22 cellular contexts compared by ENCODE assay signal in genomic region chr16:48064971-48065370, GRCh38.
"Had no signal": no experiment of that assay in that cellular context is flagged by ENCODE, and none has a peak within 500 bp of the region (broad histone marks: within the 10 kb centered on the region; RNA-seq: fewer than 3 reads in every experiment).

No MANE protein-coding gene starts in this region.

- H3K9me3 ChIP-seq: gastrocnemius medialis, mucosa of descending colon, pancreas, right lobe of liver, stomach, suprapubic skin, tibial nerve had no signal

- H3K27ac ChIP-seq: gastrocnemius medialis, pancreas, right lobe of liver, stomach, suprapubic skin, tibial nerve had no signal

- H3K4me3 Mint-ChIP-seq: activated CD4-positive, alpha-beta memory T cell treated with anti-CD3 and anti-CD28 coated beads, Interleukin-2, amount 10 ng/mL, durations not matched to agents 7 days and 5 days; activated CD4-positive, alpha-beta T cell treated with anti-CD3 and anti-CD28 coated beads, Interleukin-2, amount 10 ng/mL, durations not matched to agents 24 days and 14 days; activated naive CD4-positive, alpha-beta T cell treated with anti-CD3 and anti-CD28 coated beads for 36 hours; activated naive CD8-positive, alpha-beta T cell treated with anti-CD3 and anti-CD28 coated beads, Interleukin-2, amount 10 ng/mL, durations not matched to agents 7 days and 5 days; activated T-cell treated with anti-CD3 and anti-CD28 coated beads, Interleukin-2, amount 50 U/mL, for 72 hours; memory B cell; nephron progenitor cell; stimulated activated memory B cell treated with anti-CD40 and anti-IgM and Interleukin-4, amounts not matched to agents 10 μg/mL and 1 μg/mL and 100 μg/mL, for 72 hours; T-helper 1 cell treated with Interleukin-12 subunit alpha and Interleukin-12 subunit beta and Interleukin-4 antibody, amounts not matched to agents 30 μg/mL and 1 μg/mL, for 36 hours had no signal

- DNase-seq: activated CD4-positive, alpha-beta memory T cell treated with anti-CD3 and anti-CD28 coated beads, Interleukin-2, amount 10 ng/mL, durations not matched to agents 7 days and 5 days; activated CD4-positive, alpha-beta T cell treated with anti-CD3 and anti-CD28 coated beads, Interleukin-2, amount 10 ng/mL, durations not matched to agents 24 days and 14 days; activated effector memory CD4-positive, alpha-beta T cell treated with Interleukin-2 at 50 U/mL for 16 hours; activated naive CD4-positive, alpha-beta T cell treated with anti-CD3 and anti-CD28 coated beads for 36 hours; activated naive CD8-positive, alpha-beta T cell treated with anti-CD3 and anti-CD28 coated beads, Interleukin-2, amount 10 ng/mL, durations not matched to agents 7 days and 5 days; activated T-cell treated with anti-CD3 and anti-CD28 coated beads, Interleukin-2, amount 50 U/mL, for 72 hours; amygdala; gastrocnemius medialis; head of caudate nucleus; hypothalamus; mucosa of descending colon; nephron progenitor cell; pancreas; right lobe of liver; small intestine; stimulated activated CD4-positive, alpha-beta T cell treated with anti-CD3 and anti-CD28 coated beads, Interleukin-2, amount 100 ng/mL, for 24 hours; stomach had no signal

- H3K4me3 ChIP-seq: gastrocnemius medialis, mucosa of descending colon, pancreas, right lobe of liver, stomach, suprapubic skin, tibial nerve had no signal

- H3K4me1 ChIP-seq: pancreas, right lobe of liver, stomach, suprapubic skin had no signal

- ATAC-seq: activated T-cell treated with anti-CD3 and anti-CD28 coated beads, Interleukin-2, amount 50 U/mL, for 72 hours; gastrocnemius medialis; mucosa of descending colon; pancreas; right lobe of liver; stimulated activated memory B cell treated with anti-CD40 and anti-IgM and Interleukin-4, amounts not matched to agents 10 μg/mL and 1 μg/mL and 100 μg/mL, for 72 hours had no signal

- H3K36me3 ChIP-seq: gastrocnemius medialis, pancreas, right lobe of liver, stomach, suprapubic skin, tibial nerve had no signal

- H3K36me3 Mint-ChIP-seq: activated naive CD8-positive, alpha-beta T cell treated with anti-CD3 and anti-CD28 coated beads, Interleukin-2, amount 10 ng/mL, durations not matched to agents 7 days and 5 days; stimulated activated memory B cell treated with anti-CD40 and anti-IgM and Interleukin-4, amounts not matched to agents 10 μg/mL and 1 μg/mL and 100 μg/mL, for 72 hours had no signal

- H3K4me1 Mint-ChIP-seq: activated CD4-positive, alpha-beta memory T cell treated with anti-CD3 and anti-CD28 coated beads, Interleukin-2, amount 10 ng/mL, durations not matched to agents 7 days and 5 days; activated CD4-positive, alpha-beta T cell treated with anti-CD3 and anti-CD28 coated beads, Interleukin-2, amount 10 ng/mL, durations not matched to agents 24 days and 14 days; activated naive CD8-positive, alpha-beta T cell treated with anti-CD3 and anti-CD28 coated beads, Interleukin-2, amount 10 ng/mL, durations not matched to agents 7 days and 5 days; memory B cell; nephron progenitor cell; stimulated activated memory B cell treated with anti-CD40 and anti-IgM and Interleukin-4, amounts not matched to agents 10 μg/mL and 1 μg/mL and 100 μg/mL, for 72 hours had no signal

- H3K27ac Mint-ChIP-seq: activated CD4-positive, alpha-beta memory T cell treated with anti-CD3 and anti-CD28 coated beads, Interleukin-2, amount 10 ng/mL, durations not matched to agents 7 days and 5 days; activated CD4-positive, alpha-beta T cell treated with anti-CD3 and anti-CD28 coated beads, Interleukin-2, amount 10 ng/mL, durations not matched to agents 24 days and 14 days; activated naive CD4-positive, alpha-beta T cell treated with anti-CD3 and anti-CD28 coated beads for 36 hours; activated naive CD8-positive, alpha-beta T cell treated with anti-CD3 and anti-CD28 coated beads, Interleukin-2, amount 10 ng/mL, durations not matched to agents 7 days and 5 days; activated T-cell treated with anti-CD3 and anti-CD28 coated beads, Interleukin-2, amount 50 U/mL, for 72 hours; memory B cell; nephron progenitor cell; stimulated activated memory B cell treated with anti-CD40 and anti-IgM and Interleukin-4, amounts not matched to agents 10 μg/mL and 1 μg/mL and 100 μg/mL, for 72 hours; T-helper 1 cell treated with Interleukin-12 subunit alpha and Interleukin-12 subunit beta and Interleukin-4 antibody, amounts not matched to agents 30 μg/mL and 1 μg/mL, for 36 hours had no signal

- H3K9me3 Mint-ChIP-seq: nephron progenitor cell had no signal

- H3K27me3 ChIP-seq: gastrocnemius medialis, pancreas, right lobe of liver, stomach, suprapubic skin, tibial nerve had no signal
